ENCODE assay signal across 23 cellular contexts in the genomic region with DNA sequence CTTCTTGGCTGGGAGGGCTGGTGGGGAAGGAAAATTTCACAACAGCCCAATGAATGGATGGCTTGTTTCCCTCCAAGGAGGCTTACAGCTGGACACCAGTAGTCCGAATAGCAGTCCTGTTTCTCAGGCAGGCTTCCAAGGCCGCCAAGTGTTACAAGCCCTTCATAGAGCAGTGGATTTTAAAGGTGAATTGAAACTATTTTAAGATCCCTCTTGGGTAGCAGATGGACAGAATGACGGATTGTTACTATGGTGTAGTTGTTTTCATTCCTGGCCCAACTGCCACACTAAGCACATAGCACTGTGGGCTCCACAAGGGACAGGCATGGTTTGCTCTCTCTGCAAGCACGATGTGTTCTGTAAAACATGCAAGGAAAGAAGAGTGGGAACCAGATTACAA.
DNase-seq lines count a peak whose midpoint lies in the region; ATAC-seq and TF ChIP-seq lines count a peak whose summit lies in the region.
"Had no signal": no experiment of that assay in that cellular context is flagged by ENCODE, and none has a peak within 500 bp of the region (broad histone marks: within the 10 kb centered on the region; RNA-seq: fewer than 3 reads in every experiment).

No MANE protein-coding gene starts in this region.

- no peaks in the 10 kb centered on the region for H3K9me3 ChIP-seq in CD4-positive, CD25-positive, alpha-beta regulatory T cell (ENCODE audit: control insufficient read depth in 2 of 2, low read length in 2 of 2)
- peaks cover 0 to 8% (median 0%) of the 10 kb centered on the region in 11 donors for H3K9me3 ChIP-seq in heart right ventricle
- H3K9me3 ChIP-seq: lower lobe of right lung, ovary, tibial artery had no signal

- WGBS in heart right ventricle, 2 donors, result 58 to 63% methylated on average over 4 of the region's 4 CpGs

- no peak overlapping the region for H3K4me3 ChIP-seq in CD4-positive, CD25-positive, alpha-beta regulatory T cell (ENCODE audit: low read depth, low read length)
- no peak overlapping the region for H3K4me3 ChIP-seq in heart right ventricle
- H3K4me3 ChIP-seq: lower lobe of right lung, ovary, tibial artery had no signal

- H3K27me3 Mint-ChIP-seq in CD4-positive, CD25-positive, alpha-beta regulatory T cell, result no peaks in the 10 kb centered on the region
- H3K27me3 Mint-ChIP-seq: activated B cell treated with CpG ODN at 0.5 μM for 24 hours; activated CD4-positive, alpha-beta memory T cell treated with anti-CD3 and anti-CD28 coated beads for 36 hours had no signal

- no peak for ATAC-seq in CD4-positive, CD25-positive, alpha-beta regulatory T cell (ENCODE audit: low read depth in 2 of 2)
- peak; percentile 44 to 90 (median 72) for ATAC-seq in heart right ventricle
- ATAC-seq in HG02852 (IDR thresholded peaks at IDR 0.05; ENCODE audit: unreplicated experiment), result no peak
- ATAC-seq in GM21526 (IDR thresholded peaks at IDR 0.05; ENCODE audit: low FRiP score, unreplicated experiment), result no peak
- ATAC-seq: CD8-positive, alpha-beta T cell; lower lobe of right lung; SK-N-SH treated with all-trans-retinoic acid at 6 μM for 48 hours had no signal

- intact Hi-C loops in heart right ventricle (cut with DNase I), result no loop called here

- POLR2A ChIA-PET in RWPE1 (lab: Yijun Ruan, JAX; ENCODE audit: low non-redundant PET), result no interaction called here

- peak overlapping the region in 2 of 3 donors; percentile 34 to 71 for H3K27ac Mint-ChIP-seq in CD4-positive, CD25-positive, alpha-beta regulatory T cell
- H3K27ac Mint-ChIP-seq: activated CD4-positive, alpha-beta memory T cell treated with anti-CD3 and anti-CD28 coated beads for 36 hours; CD8-positive, alpha-beta T cell had no signal

- peaks cover 11% of the 10 kb centered on the region for H3K36me3 Mint-ChIP-seq in CD4-positive, CD25-positive, alpha-beta regulatory T cell
- H3K36me3 Mint-ChIP-seq: CD8-positive, alpha-beta T cell had no signal

- H3K36me3 ChIP-seq in CD4-positive, CD25-positive, alpha-beta regulatory T cell (ENCODE audit: control insufficient read depth, insufficient read depth, low read length), result no peaks in the 10 kb centered on the region
- H3K36me3 ChIP-seq in heart right ventricle, result no peaks in the 10 kb centered on the region
- H3K36me3 ChIP-seq: lower lobe of right lung, ovary, tibial artery had no signal

- TF ChIP-seq CTCF in heart right ventricle (IDR thresholded peaks at IDR 0.05) (no peak), RWPE1 (conservative IDR thresholded peaks at IDR 0.05; ENCODE audit: low read depth) (no peak)

- peaks cover 9 to 57% (median 39%) of the 10 kb centered on the region in 4 donors for H3K4me1 Mint-ChIP-seq in CD4-positive, CD25-positive, alpha-beta regulatory T cell

- H3K9me3 Mint-ChIP-seq in CD4-positive, CD25-positive, alpha-beta regulatory T cell, result peaks cover 0 to 8% (median 0%) of the 10 kb centered on the region in 7 donors
- H3K9me3 Mint-ChIP-seq: activated B cell treated with CpG ODN at 0.5 μM for 24 hours; CD8-positive, alpha-beta T cell had no signal

- CTCF ChIA-PET in RWPE1 (lab: Yijun Ruan, JAX), result no interaction called here

- no peak overlapping the region for H3K27ac ChIP-seq in CD4-positive, CD25-positive, alpha-beta regulatory T cell (ENCODE audit: insufficient read depth, low read length, poor library complexity, severe bottlenecking)
- H3K27ac ChIP-seq in heart right ventricle (peak overlapping the region in 1 of 10 donors; percentile 9), RWPE1 (no peak overlapping the region)
- H3K27ac ChIP-seq: lower lobe of right lung, ovary, tibial artery had no signal

- H3K4me3 Mint-ChIP-seq in CD4-positive, CD25-positive, alpha-beta regulatory T cell, result no peak overlapping the region
- H3K4me3 Mint-ChIP-seq: activated B cell treated with CpG ODN at 0.5 μM for 24 hours; activated CD4-positive, alpha-beta memory T cell treated with anti-CD3 and anti-CD28 coated beads for 36 hours; CD8-positive, alpha-beta T cell had no signal

- H3K27me3 ChIP-seq in CD4-positive, CD25-positive, alpha-beta regulatory T cell (ENCODE audit: control insufficient read depth, insufficient read depth, low read length), result no peaks in the 10 kb centered on the region
- peaks cover 0 to 3% (median 0%) of the 10 kb centered on the region in 7 donors for H3K27me3 ChIP-seq in heart right ventricle
- H3K27me3 ChIP-seq: ovary, tibial artery had no signal

- DNase-seq in CD4-positive, CD25-positive, alpha-beta regulatory T cell, result no peak
- DNase-seq in RPMI7951 (ENCODE audit: low read depth) (peak; percentile 24), heart right ventricle (peak; percentile 19 to 57), pons (ENCODE audit: low spot score) (peak; percentile 62), RWPE1 (ENCODE audit: low spot score) (no peak), mucosa of gallbladder (ENCODE audit: low spot score) (no peak)
- DNase-seq: activated B cell treated with CpG ODN at 0.5 μM for 24 hours; activated CD4-positive, alpha-beta memory T cell treated with anti-CD3 and anti-CD28 coated beads for 36 hours; activated naive CD4-positive, alpha-beta T cell treated with Interleukin-2 at 50 U/mL for 16 hours; activated T-cell treated with anti-CD3 and anti-CD28 coated beads for 4 hours; CD8-positive, alpha-beta T cell; central memory CD4-positive, alpha-beta T cell; HCEC 1CT; KBM-7; lower lobe of right lung; NCI-H1436; NCI-H510A treated with DMSO at 0.1 percent for 48 hours; stimulated activated naive CD4-positive, alpha-beta T cell; tibial artery had no signal

- H3K4me1 ChIP-seq in CD4-positive, CD25-positive, alpha-beta regulatory T cell (ENCODE audit: control insufficient read depth, insufficient read depth, low read length, poor library complexity, severe bottlenecking), result no peaks in the 10 kb centered on the region
- H3K4me1 ChIP-seq in heart right ventricle, result peaks cover 0 to 11% (median 0%) of the 10 kb centered on the region in 9 donors
- H3K4me1 ChIP-seq: lower lobe of right lung had no signal

Comparison
In these comparisons a context has a peak if more than half of its experiments do, and no peak if none do; other contexts are left out.
1. ATAC-seq: peak in heart right ventricle (8 of 8); none in CD4-positive, CD25-positive, alpha-beta regulatory T cell (0 of 2), HG02852 (single experiment) and GM21526 (single experiment).
2. DNase-seq: peak in RPMI7951 (single experiment), heart right ventricle (2 of 2) and pons (single experiment); none in CD4-positive, CD25-positive, alpha-beta regulatory T cell (0 of 3), RWPE1 (single experiment) and mucosa of gallbladder (single experiment).